In genomic region chr16:18969855-18970240, GRCh38 we compare ENCODE assay signal across 12 cellular contexts. TPM values are rescaled to one million over a fixed set of nuclear protein-coding genes. Genes with fewer than 3 reads are reported as not detected.
"Had no signal": no experiment of that assay in that cellular context is flagged by ENCODE, and none has a peak within 500 bp of the region (broad histone marks: within the 10 kb centered on the region; RNA-seq: fewer than 3 reads in every experiment).

No MANE protein-coding gene starts in this region.

- H3K9me3 Mint-ChIP-seq: activated CD4-positive, alpha-beta memory T cell treated with anti-CD3 and anti-CD28 coated beads, Interleukin-2, amount 10 ng/mL, durations not matched to agents 7 days and 5 days; activated naive CD4-positive, alpha-beta T cell treated with anti-CD3 and anti-CD28 coated beads for 36 hours; activated naive CD8-positive, alpha-beta T cell treated with anti-CD3 and anti-CD28 coated beads for 36 hours; activated T-helper 17 cell treated with anti-CD3 and anti-CD28 coated beads, Interleukin-2, amount 50 U/mL, for 72 hours; T-helper 2 cell treated with Interferon-gamma antibody and Interleukin-4, amounts not matched to agents 5 μg/mL and 100 μg/mL, for 36 hours had no signal

- FAIRE-seq: bronchial epithelial cell had no signal

- H3K4me3 ChIP-seq: PC-9 had no signal

- H3K27ac Mint-ChIP-seq: activated CD4-positive, alpha-beta memory T cell treated with anti-CD3 and anti-CD28 coated beads, Interleukin-2, amount 10 ng/mL, durations not matched to agents 7 days and 5 days; activated CD4-positive, alpha-beta T cell treated with anti-CD3 and anti-CD28 coated beads for 36 hours; activated naive CD4-positive, alpha-beta T cell treated with anti-CD3 and anti-CD28 coated beads for 36 hours; activated naive CD8-positive, alpha-beta T cell treated with anti-CD3 and anti-CD28 coated beads for 36 hours; T-helper 2 cell treated with Interferon-gamma antibody and Interleukin-4, amounts not matched to agents 5 μg/mL and 100 μg/mL, for 36 hours had no signal

- H3K36me3 Mint-ChIP-seq: activated naive CD8-positive, alpha-beta T cell treated with anti-CD3 and anti-CD28 coated beads for 36 hours had no signal

- H3K36me3 ChIP-seq: WERI-Rb-1 had no signal

- H3K27me3 Mint-ChIP-seq: activated CD4-positive, alpha-beta T cell treated with anti-CD3 and anti-CD28 coated beads for 36 hours; activated naive CD8-positive, alpha-beta T cell treated with anti-CD3 and anti-CD28 coated beads for 36 hours; activated T-helper 17 cell treated with anti-CD3 and anti-CD28 coated beads, Interleukin-2, amount 50 U/mL, for 72 hours had no signal

- H2AFZ ChIP-seq: PC-9 had no signal

- H3K9ac ChIP-seq: KMS-11 had no signal

- H3K27ac ChIP-seq: coronary artery, KMS-11, PC-9, WERI-Rb-1 had no signal

- H3K4me3 Mint-ChIP-seq: activated CD4-positive, alpha-beta memory T cell treated with anti-CD3 and anti-CD28 coated beads, Interleukin-2, amount 10 ng/mL, durations not matched to agents 7 days and 5 days; activated CD4-positive, alpha-beta T cell treated with anti-CD3 and anti-CD28 coated beads for 36 hours; activated naive CD4-positive, alpha-beta T cell treated with anti-CD3 and anti-CD28 coated beads for 36 hours; activated naive CD8-positive, alpha-beta T cell treated with anti-CD3 and anti-CD28 coated beads for 36 hours had no signal

RNA-seq across cellular contexts. Expression of gene TMC7, which starts 13.9 kb away (rescaled TPM):
- total RNA-seq: activated CD4-positive, alpha-beta memory T cell treated with anti-CD3 and anti-CD28 coated beads, Interleukin-2, amount 10 ng/mL, durations not matched to agents 7 days and 5 days; activated CD4-positive, alpha-beta T cell treated with anti-CD3 and anti-CD28 coated beads for 36 hours; activated CD8-positive, alpha-beta memory T cell treated with anti-CD3 and anti-CD28 coated beads for 36 hours; activated naive CD4-positive, alpha-beta T cell treated with anti-CD3 and anti-CD28 coated beads for 36 hours; activated naive CD8-positive, alpha-beta T cell treated with anti-CD3 and anti-CD28 coated beads for 36 hours; activated T-helper 17 cell treated with anti-CD3 and anti-CD28 coated beads, Interleukin-2, amount 50 U/mL, for 72 hours had no signal
